16 cellular contexts compared by ENCODE assay signal in the genomic region with DNA sequence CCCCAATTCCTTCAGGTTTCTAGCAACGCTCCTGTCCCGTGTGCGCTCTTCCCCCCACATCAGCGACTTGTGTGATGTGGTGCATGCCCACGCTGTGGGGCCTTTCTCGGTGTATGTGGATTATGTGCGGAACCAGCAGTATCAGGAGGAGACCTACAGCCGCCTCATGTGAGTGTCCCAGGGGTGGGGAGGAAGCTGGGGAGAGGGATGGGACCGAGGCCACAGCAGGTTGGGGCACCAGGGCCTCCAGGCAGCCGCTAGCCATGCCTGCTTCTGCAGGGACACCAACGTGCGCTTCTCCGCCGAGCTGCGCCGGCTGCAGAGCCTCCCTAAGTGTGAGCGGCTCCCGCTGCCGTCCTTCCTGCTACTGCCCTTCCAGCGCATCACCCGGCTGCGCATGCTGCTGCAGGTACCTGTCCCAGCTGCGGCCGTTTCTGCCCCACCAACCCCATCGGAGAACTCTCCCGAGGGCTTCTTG. TPM values are rescaled to one million over a fixed set of nuclear protein-coding genes. Genes with fewer than 3 reads are reported as not detected.
DNase-seq lines count a peak whose midpoint lies in the region; ATAC-seq and TF ChIP-seq lines count a peak whose summit lies in the region.
"Had no signal": no experiment of that assay in that cellular context is flagged by ENCODE, and none has a peak within 500 bp of the region (broad histone marks: within the 10 kb centered on the region; RNA-seq: fewer than 3 reads in every experiment).

No MANE protein-coding gene starts in this region.

- no peak for TF ChIP-seq POLR2A in breast epithelium (IDR thresholded peaks at IDR 0.05)
- TF ChIP-seq POLR2A in suprapubic skin (IDR thresholded peaks at IDR 0.05), result no peak
- no peak for TF ChIP-seq POLR2A in esophagus muscularis mucosa (IDR thresholded peaks at IDR 0.05; ENCODE audit: low read depth)

- no peak for DNase-seq in breast epithelium (ENCODE audit: low spot score in 2 of 2)
- no peak for DNase-seq in MCF 10A (ENCODE audit: unreplicated experiment)
- peak in 2 of 10 donors; percentile 22 to 50 for DNase-seq in dorsolateral prefrontal cortex
- DNase-seq in iPS-NIHi7 (ENCODE audit: extremely low spot score), result peak; percentile 71
- DNase-seq in suprapubic skin (ENCODE audit: low spot score in 2 of 2), result no peak
- DNase-seq in DMS153 (lab: John Stamatoyannopoulos, UW), result no peak
- DNase-seq in esophagus muscularis mucosa (ENCODE audit: extremely low spot score), result no peak
- DNase-seq: activated CD4-positive, alpha-beta memory T cell treated with anti-CD3 and anti-CD28 coated beads, Interleukin-2, amount 10 ng/mL, durations not matched to agents 7 days and 5 days; islet precursor cell; NCI-H446 treated with DMSO at 0.1 percent for 48 hours; stimulated activated CD4-positive, alpha-beta T cell treated with anti-CD3 and anti-CD28 coated beads, Interleukin-4, amount 100 ng/mL, for 1 hour had no signal

- H3K4me3 Mint-ChIP-seq in MCF 10A (ENCODE audit: unreplicated experiment), result no peak overlapping the region
- H3K4me3 Mint-ChIP-seq: activated CD4-positive, alpha-beta memory T cell treated with anti-CD3 and anti-CD28 coated beads, Interleukin-2, amount 10 ng/mL, durations not matched to agents 7 days and 5 days; activated T-helper 17 cell treated with anti-CD3 and anti-CD28 coated beads, Interleukin-2, amount 50 U/mL, for 72 hours had no signal

- POLR2A ChIA-PET in MCF 10A (lab: Yijun Ruan, JAX), result no interaction called here

- no TSS peak for BruUV-seq in MCF 10A (replicated peaks; lab: Mats Ljungman, UMichigan)

- no peaks in the 10 kb centered on the region for H3K36me3 Mint-ChIP-seq in MCF 10A (ENCODE audit: insufficient read depth, unreplicated experiment)

- no peak overlapping the region for H3K27ac Mint-ChIP-seq in MCF 10A (ENCODE audit: low read depth, unreplicated experiment)
- H3K27ac Mint-ChIP-seq: activated CD4-positive, alpha-beta memory T cell treated with anti-CD3 and anti-CD28 coated beads, Interleukin-2, amount 10 ng/mL, durations not matched to agents 7 days and 5 days; activated T-helper 17 cell treated with anti-CD3 and anti-CD28 coated beads, Interleukin-2, amount 50 U/mL, for 72 hours had no signal

- no peak for ATAC-seq in HG03565 (IDR thresholded peaks at IDR 0.05; ENCODE audit: unreplicated experiment)
- ATAC-seq: activated T-helper 17 cell treated with anti-CD3 and anti-CD28 coated beads, Interleukin-2, amount 50 U/mL, for 72 hours; right cardiac atrium had no signal

- H3K27me3 Mint-ChIP-seq in MCF 10A (ENCODE audit: insufficient read depth, unreplicated experiment), result peaks cover 63% of the 10 kb centered on the region

- intact Hi-C loops in breast epithelium (cut with DNase I; ENCODE audit: low total_unique reads), result no loop called here
- intact Hi-C loops in MCF 10A (cut with micrococcal nuclease), result no loop called here
- intact Hi-C loops in dorsolateral prefrontal cortex (cut with DNase I), result no loop called here
- intact Hi-C loops in esophagus muscularis mucosa (cut with DNase I), result no loop called here

- H3K4me3 ChIP-seq in breast epithelium (peak overlapping the region in 2 of 3 donors; percentile 35 to 50), dorsolateral prefrontal cortex (peak overlapping the region in 51 of 59 donors; percentile 5 to 54 (median 31)), suprapubic skin (peak overlapping the region; percentile 15), esophagus muscularis mucosa (no peak overlapping the region)
- H3K4me3 ChIP-seq: SK-N-MC had no signal

- H3K4me1 ChIP-seq in breast epithelium (peaks cover 0 to 4% of the 10 kb centered on the region in 2 donors), suprapubic skin (peaks cover 8% of the 10 kb centered on the region), esophagus muscularis mucosa (peaks cover 12 to 19% (median 15%) of the 10 kb centered on the region in 4 donors)

- H3K4me1 Mint-ChIP-seq in MCF 10A (ENCODE audit: insufficient read depth, unreplicated experiment), result peaks cover 5% of the 10 kb centered on the region
- H3K4me1 Mint-ChIP-seq: activated CD4-positive, alpha-beta memory T cell treated with anti-CD3 and anti-CD28 coated beads, Interleukin-2, amount 10 ng/mL, durations not matched to agents 7 days and 5 days; activated T-helper 17 cell treated with anti-CD3 and anti-CD28 coated beads, Interleukin-2, amount 50 U/mL, for 72 hours had no signal

- no peaks in the 10 kb centered on the region for H3K36me3 ChIP-seq in breast epithelium
- no peaks in the 10 kb centered on the region for H3K36me3 ChIP-seq in suprapubic skin
- peaks cover 0 to 71% (median 6%) of the 10 kb centered on the region in 4 donors for H3K36me3 ChIP-seq in esophagus muscularis mucosa

- H3K27ac ChIP-seq in breast epithelium (no peak overlapping the region), dorsolateral prefrontal cortex (no peak overlapping the region), suprapubic skin (no peak overlapping the region), esophagus muscularis mucosa (replicated peaks in 1 of 4) (no peak overlapping the region)
- H3K27ac ChIP-seq: SK-N-MC had no signal

- WGBS in suprapubic skin, result 9% methylated on average over 14 of the region's 26 CpGs
- 37% methylated on average over 18 of the region's 26 CpGs for WGBS in esophagus muscularis mucosa

- H3K9me3 Mint-ChIP-seq in MCF 10A (ENCODE audit: unreplicated experiment), result peaks cover 6% of the 10 kb centered on the region
- H3K9me3 Mint-ChIP-seq: activated CD4-positive, alpha-beta memory T cell treated with anti-CD3 and anti-CD28 coated beads, Interleukin-2, amount 10 ng/mL, durations not matched to agents 7 days and 5 days; activated T-helper 17 cell treated with anti-CD3 and anti-CD28 coated beads, Interleukin-2, amount 50 U/mL, for 72 hours had no signal

- CTCF ChIA-PET in MCF 10A (lab: Yijun Ruan, JAX), result interaction anchor here (0.6 to 0.9 kb wide), 2 partner anchors 15 to 46 kb away, joined by 3 to 4 read pairs; no protein-coding TSS in a partner anchor

- no peak for TF ChIP-seq EP300 in suprapubic skin (IDR thresholded peaks at IDR 0.05)
- TF ChIP-seq EP300 in esophagus muscularis mucosa (IDR thresholded peaks at IDR 0.05), result no peak

- TF ChIP-seq CTCF in breast epithelium (IDR thresholded peaks at IDR 0.05) (no peak), MCF 10A (IDR thresholded peaks at IDR 0.05; ENCODE audit: unreplicated experiment) (no peak), dorsolateral prefrontal cortex (IDR thresholded peaks at IDR 0.05 in 54 of 56, conservative IDR thresholded peaks at IDR 0.05 in 2 of 56; ENCODE audit: low read depth in 1 of 56, partially characterized antibody in 56 of 56) (no peak), suprapubic skin (IDR thresholded peaks at IDR 0.05) (no peak), esophagus muscularis mucosa (IDR thresholded peaks at IDR 0.05) (no peak)

- H3K27me3 ChIP-seq in breast epithelium (peaks cover 0 to 38% of the 10 kb centered on the region in 2 donors), dorsolateral prefrontal cortex (peaks cover 0 to 43% (median 12%) of the 10 kb centered on the region in 45 donors), suprapubic skin (peaks cover 57% of the 10 kb centered on the region), esophagus muscularis mucosa (peaks cover 0 to 80% (median 18%) of the 10 kb centered on the region in 4 donors)

- no peaks in the 10 kb centered on the region for H3K9me3 ChIP-seq in breast epithelium
- no peaks in the 10 kb centered on the region for H3K9me3 ChIP-seq in suprapubic skin
- H3K9me3 ChIP-seq in esophagus muscularis mucosa, result no peaks in the 10 kb centered on the region

RNA-seq across cellular contexts. Expression of gene ARHGEF15, which starts 5.7 kb away (rescaled TPM):
- total RNA-seq in breast epithelium (10 to 100 TPM in 2 of 3 donors, 1 to 10 TPM in 1; 2.9 to 75.4 (median 11.5) TPM), MCF 10A (2022) (not detected in 2 replicates), dorsolateral prefrontal cortex (10 to 100 TPM in 1 of 120 experiments, 1 to 10 TPM in 119; 1.0 to 11.2 (median 3.2) TPM), suprapubic skin (10 to 100 TPM in 2 of 4 donors, 1 to 10 TPM in 2; 2.3 to 22.2 (median 11.0) TPM), esophagus muscularis mucosa (10 to 100 TPM in 2 of 4 donors, 1 to 10 TPM in 2; 3.3 to 19.8 (median 12.6) TPM)
- total RNA-seq: activated CD4-positive, alpha-beta memory T cell treated with anti-CD3 and anti-CD28 coated beads, Interleukin-2, amount 10 ng/mL, durations not matched to agents 7 days and 5 days; activated T-helper 17 cell treated with anti-CD3 and anti-CD28 coated beads, Interleukin-2, amount 50 U/mL, for 72 hours had no signal

RNA-seq across cellular contexts. Expression of gene SLC25A35, which starts 20.6 kb away (rescaled TPM):
- total RNA-seq in breast epithelium (1 to 10 TPM in 2 of 3 donors, under 1 TPM in 1; 0.96 to 4.7 (median 3.3) TPM), MCF 10A (2022) (2.2 and 4.0 TPM in 2 replicates), dorsolateral prefrontal cortex (10 to 100 TPM in 2 of 120 experiments, 1 to 10 TPM in 118; 1.1 to 10.8 (median 4.2) TPM), suprapubic skin (1 to 10 TPM in 3 of 4 donors, under 1 TPM in 1; 0.80 to 2.4 (median 1.5) TPM), esophagus muscularis mucosa (1 to 10 TPM in 3 of 4 donors, under 1 TPM in 1; 0.99 to 2.5 (median 1.3) TPM)

RNA-seq across cellular contexts. Expression of gene ODF4, which starts 23.9 kb away (rescaled TPM):
- total RNA-seq in breast epithelium, result not detected
- not detected in 2 replicates for total RNA-seq in MCF 10A (2022)
- total RNA-seq in dorsolateral prefrontal cortex, result not detected
- total RNA-seq in suprapubic skin, result not detected
- not detected for total RNA-seq in esophagus muscularis mucosa
- total RNA-seq: activated CD4-positive, alpha-beta memory T cell treated with anti-CD3 and anti-CD28 coated beads, Interleukin-2, amount 10 ng/mL, durations not matched to agents 7 days and 5 days; activated T-helper 17 cell treated with anti-CD3 and anti-CD28 coated beads, Interleukin-2, amount 50 U/mL, for 72 hours; right cardiac atrium; urinary bladder had no signal

RNA-seq across cellular contexts. Expression of gene RANGRF, which starts 27.3 kb away (rescaled TPM):
- total RNA-seq in breast epithelium, result 10 to 100 TPM; 22.1 to 25.2 (median 23.1) TPM
- 38.6 and 41.8 TPM in 2 replicates for total RNA-seq in MCF 10A (2022)
- total RNA-seq in dorsolateral prefrontal cortex, result 10 to 100 TPM; 15.3 to 31.6 (median 22.9) TPM
- total RNA-seq in suprapubic skin, result 10 to 100 TPM; 12.6 to 16.3 (median 13.7) TPM
- total RNA-seq in esophagus muscularis mucosa, result 10 to 100 TPM; 26.5 to 43.6 (median 34.4) TPM

Comparison
In these comparisons a context has a peak if more than half of its experiments do, and no peak if none do; other contexts are left out.
1. H3K4me3 ChIP-seq: peak in breast epithelium (2 of 3), dorsolateral prefrontal cortex (51 of 59) and suprapubic skin (single experiment); none in esophagus muscularis mucosa (0 of 4).